In the genomic region with DNA sequence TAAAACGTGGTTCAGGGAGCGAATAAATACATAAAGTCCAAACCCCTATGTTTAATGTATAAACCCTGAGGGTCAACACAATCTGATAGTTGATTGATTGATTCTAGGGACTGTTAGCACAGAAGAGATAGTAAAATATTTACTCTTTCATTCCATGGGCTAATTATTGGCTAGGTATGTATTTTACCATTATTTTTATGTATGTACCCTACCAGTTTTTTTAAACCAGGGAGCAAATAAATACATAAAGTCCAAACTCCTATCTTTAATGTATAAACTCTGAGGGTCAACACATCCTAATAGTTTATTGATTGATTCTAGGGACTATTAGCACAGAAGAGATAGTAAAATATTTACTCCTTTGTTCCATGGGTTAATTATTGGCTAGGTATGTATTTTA, we compare ENCODE assay signal across 1 cellular context.
TF ChIP-seq lines count a peak whose summit lies in the region.

No MANE protein-coding gene starts in this region.

TF ChIP-seq in HepG2, 621 proteins besides CTCF, POLR2A, EP300 and RAD21 (continued from another document and continues in another):
- TF ChIP-seq, protein P1, sequence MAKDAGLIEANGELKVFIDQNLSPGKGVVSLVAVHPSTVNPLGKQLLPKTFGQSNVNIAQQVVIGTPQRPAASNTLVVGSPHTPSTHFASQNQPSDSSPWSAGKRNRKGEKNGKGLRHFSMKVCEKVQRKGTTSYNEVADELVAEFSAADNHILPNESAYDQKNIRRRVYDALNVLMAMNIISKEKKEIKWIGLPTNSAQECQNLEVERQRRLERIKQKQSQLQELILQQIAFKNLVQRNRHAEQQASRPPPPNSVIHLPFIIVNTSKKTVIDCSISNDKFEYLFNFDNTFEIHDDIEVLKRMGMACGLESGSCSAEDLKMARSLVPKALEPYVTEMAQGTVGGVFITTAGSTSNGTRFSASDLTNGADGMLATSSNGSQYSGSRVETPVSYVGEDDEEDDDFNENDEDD (CRISPR knock-in tag; IDR thresholded peaks at IDR 0.05; ENCODE audit: borderline replicate concordance) = no peak
- TF ChIP-seq ZBTB20 (CRISPR knock-in tag; IDR thresholded peaks at IDR 0.05; ENCODE audit: borderline replicate concordance, low read depth) (peak; percentile 59; the same call in 1 of the 2 replicates), TBP (CRISPR knock-in tag; IDR thresholded peaks at IDR 0.05) (no peak), NR2F1 (CRISPR knock-in tag; IDR thresholded peaks at IDR 0.05) (peak in 1 of 2 experiments; percentile 66; a peak in 2 of 4 replicates), PLRG1 (conservative IDR thresholded peaks at IDR 0.05) (no peak), ZNF274 (CRISPR knock-in tag; IDR thresholded peaks at IDR 0.05) (no peak), ZNF10 (CRISPR knock-in tag; IDR thresholded peaks at IDR 0.05; ENCODE audit: borderline replicate concordance, low read depth) (no peak), ZNF660 (CRISPR knock-in tag; IDR thresholded peaks at IDR 0.05; ENCODE audit: borderline replicate concordance, low read depth) (no peak), ZNF670 (CRISPR knock-in tag; IDR thresholded peaks at IDR 0.05; ENCODE audit: borderline replicate concordance) (0 out of 2 replicates have a peak, but pooled peaks have one; percentile 47), SRSF4 (IDR thresholded peaks at IDR 0.05; ENCODE audit: low read depth, low read length, poor library complexity, severe bottlenecking) (no peak), ZSCAN29 (CRISPR knock-in tag; conservative IDR thresholded peaks at IDR 0.05) (no peak), ZNF546 (CRISPR knock-in tag; conservative IDR thresholded peaks at IDR 0.05) (no peak), NAIF1 (CRISPR knock-in tag; IDR thresholded peaks at IDR 0.05; ENCODE audit: borderline replicate concordance) (no peak), ZNF263 (CRISPR knock-in tag; IDR thresholded peaks at IDR 0.05) (no peak), HNRNPLL (IDR thresholded peaks at IDR 0.05; ENCODE audit: low read depth, low read length, poor library complexity, severe bottlenecking) (no peak), KLF16 (CRISPR knock-in tag; IDR thresholded peaks at IDR 0.05) (0 out of 4 replicates have a peak, but pooled peaks of 1 of the 2 experiments have one; percentile 30), ZKSCAN1 (IDR thresholded peaks at IDR 0.05; ENCODE audit: low read length) (no peak), ZFP41 (CRISPR knock-in tag; IDR thresholded peaks at IDR 0.05; ENCODE audit: borderline replicate concordance) (no peak), SPEN (CRISPR knock-in tag; IDR thresholded peaks at IDR 0.05; ENCODE audit: low read depth) (no peak)
- TF ChIP-seq, protein P2, sequence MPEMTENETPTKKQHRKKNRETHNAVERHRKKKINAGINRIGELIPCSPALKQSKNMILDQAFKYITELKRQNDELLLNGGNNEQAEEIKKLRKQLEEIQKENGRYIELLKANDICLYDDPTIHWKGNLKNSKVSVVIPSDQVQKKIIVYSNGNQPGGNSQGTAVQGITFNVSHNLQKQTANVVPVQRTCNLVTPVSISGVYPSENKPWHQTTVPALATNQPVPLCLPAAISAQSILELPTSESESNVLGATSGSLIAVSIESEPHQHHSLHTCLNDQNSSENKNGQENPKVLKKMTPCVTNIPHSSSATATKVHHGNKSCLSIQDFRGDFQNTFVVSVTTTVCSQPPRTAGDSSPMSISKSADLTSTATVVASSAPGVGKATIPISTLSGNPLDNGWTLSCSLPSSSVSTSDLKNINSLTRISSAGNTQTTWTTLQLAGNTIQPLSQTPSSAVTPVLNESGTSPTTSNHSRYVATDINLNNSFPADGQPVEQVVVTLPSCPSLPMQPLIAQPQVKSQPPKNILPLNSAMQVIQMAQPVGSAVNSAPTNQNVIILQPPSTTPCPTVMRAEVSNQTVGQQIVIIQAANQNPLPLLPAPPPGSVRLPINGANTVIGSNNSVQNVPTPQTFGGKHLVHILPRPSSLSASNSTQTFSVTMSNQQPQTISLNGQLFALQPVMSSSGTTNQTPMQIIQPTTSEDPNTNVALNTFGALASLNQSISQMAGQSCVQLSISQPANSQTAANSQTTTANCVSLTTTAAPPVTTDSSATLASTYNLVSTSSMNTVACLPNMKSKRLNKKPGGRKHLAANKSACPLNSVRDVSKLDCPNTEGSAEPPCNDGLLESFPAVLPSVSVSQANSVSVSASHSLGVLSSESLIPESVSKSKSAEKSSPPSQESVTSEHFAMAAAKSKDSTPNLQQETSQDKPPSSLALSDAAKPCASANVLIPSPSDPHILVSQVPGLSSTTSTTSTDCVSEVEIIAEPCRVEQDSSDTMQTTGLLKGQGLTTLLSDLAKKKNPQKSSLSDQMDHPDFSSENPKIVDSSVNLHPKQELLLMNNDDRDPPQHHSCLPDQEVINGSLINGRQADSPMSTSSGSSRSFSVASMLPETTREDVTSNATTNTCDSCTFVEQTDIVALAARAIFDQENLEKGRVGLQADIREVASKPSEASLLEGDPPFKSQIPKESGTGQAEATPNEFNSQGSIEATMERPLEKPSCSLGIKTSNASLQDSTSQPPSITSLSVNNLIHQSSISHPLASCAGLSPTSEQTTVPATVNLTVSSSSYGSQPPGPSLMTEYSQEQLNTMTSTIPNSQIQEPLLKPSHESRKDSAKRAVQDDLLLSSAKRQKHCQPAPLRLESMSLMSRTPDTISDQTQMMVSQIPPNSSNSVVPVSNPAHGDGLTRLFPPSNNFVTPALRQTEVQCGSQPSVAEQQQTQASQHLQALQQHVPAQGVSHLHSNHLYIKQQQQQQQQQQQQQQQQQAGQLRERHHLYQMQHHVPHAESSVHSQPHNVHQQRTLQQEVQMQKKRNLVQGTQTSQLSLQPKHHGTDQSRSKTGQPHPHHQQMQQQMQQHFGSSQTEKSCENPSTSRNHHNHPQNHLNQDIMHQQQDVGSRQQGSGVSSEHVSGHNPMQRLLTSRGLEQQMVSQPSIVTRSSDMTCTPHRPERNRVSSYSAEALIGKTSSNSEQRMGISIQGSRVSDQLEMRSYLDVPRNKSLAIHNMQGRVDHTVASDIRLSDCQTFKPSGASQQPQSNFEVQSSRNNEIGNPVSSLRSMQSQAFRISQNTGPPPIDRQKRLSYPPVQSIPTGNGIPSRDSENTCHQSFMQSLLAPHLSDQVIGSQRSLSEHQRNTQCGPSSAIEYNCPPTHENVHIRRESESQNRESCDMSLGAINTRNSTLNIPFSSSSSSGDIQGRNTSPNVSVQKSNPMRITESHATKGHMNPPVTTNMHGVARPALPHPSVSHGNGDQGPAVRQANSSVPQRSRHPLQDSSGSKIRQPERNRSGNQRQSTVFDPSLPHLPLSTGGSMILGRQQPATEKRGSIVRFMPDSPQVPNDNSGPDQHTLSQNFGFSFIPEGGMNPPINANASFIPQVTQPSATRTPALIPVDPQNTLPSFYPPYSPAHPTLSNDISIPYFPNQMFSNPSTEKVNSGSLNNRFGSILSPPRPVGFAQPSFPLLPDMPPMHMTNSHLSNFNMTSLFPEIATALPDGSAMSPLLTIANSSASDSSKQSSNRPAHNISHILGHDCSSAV (CRISPR knock-in tag; IDR thresholded peaks at IDR 0.05; ENCODE audit: borderline replicate concordance) = no peak
- TF ChIP-seq, protein P3, sequence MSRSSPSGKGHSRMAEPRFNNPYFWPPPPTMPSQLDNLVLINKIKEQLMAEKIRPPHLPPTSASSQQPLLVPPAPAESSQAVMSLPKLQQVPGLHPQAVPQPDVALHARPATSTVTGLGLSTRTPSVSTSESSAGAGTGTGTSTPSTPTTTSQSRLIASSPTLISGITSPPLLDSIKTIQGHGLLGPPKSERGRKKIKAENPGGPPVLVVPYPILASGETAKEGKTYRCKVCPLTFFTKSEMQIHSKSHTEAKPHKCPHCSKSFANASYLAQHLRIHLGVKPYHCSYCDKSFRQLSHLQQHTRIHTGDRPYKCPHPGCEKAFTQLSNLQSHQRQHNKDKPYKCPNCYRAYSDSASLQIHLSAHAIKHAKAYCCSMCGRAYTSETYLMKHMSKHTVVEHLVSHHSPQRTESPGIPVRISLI (CRISPR knock-in tag; IDR thresholded peaks at IDR 0.05; ENCODE audit: borderline replicate concordance) = peak; percentile 91
- TF ChIP-seq, protein P4, sequence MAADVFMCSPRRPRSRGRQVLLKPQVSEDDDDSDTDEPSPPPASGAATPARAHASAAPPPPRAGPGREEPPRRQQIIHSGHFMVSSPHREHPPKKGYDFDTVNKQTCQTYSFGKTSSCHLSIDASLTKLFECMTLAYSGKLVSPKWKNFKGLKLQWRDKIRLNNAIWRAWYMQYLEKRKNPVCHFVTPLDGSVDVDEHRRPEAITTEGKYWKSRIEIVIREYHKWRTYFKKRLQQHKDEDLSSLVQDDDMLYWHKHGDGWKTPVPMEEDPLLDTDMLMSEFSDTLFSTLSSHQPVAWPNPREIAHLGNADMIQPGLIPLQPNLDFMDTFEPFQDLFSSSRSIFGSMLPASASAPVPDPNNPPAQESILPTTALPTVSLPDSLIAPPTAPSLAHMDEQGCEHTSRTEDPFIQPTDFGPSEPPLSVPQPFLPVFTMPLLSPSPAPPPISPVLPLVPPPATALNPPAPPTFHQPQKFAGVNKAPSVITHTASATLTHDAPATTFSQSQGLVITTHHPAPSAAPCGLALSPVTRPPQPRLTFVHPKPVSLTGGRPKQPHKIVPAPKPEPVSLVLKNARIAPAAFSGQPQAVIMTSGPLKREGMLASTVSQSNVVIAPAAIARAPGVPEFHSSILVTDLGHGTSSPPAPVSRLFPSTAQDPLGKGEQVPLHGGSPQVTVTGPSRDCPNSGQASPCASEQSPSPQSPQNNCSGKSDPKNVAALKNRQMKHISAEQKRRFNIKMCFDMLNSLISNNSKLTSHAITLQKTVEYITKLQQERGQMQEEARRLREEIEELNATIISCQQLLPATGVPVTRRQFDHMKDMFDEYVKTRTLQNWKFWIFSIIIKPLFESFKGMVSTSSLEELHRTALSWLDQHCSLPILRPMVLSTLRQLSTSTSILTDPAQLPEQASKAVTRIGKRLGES (CRISPR knock-in tag; IDR thresholded peaks at IDR 0.05; ENCODE audit: borderline replicate concordance) = no peak
- TF ChIP-seq, protein P5, sequence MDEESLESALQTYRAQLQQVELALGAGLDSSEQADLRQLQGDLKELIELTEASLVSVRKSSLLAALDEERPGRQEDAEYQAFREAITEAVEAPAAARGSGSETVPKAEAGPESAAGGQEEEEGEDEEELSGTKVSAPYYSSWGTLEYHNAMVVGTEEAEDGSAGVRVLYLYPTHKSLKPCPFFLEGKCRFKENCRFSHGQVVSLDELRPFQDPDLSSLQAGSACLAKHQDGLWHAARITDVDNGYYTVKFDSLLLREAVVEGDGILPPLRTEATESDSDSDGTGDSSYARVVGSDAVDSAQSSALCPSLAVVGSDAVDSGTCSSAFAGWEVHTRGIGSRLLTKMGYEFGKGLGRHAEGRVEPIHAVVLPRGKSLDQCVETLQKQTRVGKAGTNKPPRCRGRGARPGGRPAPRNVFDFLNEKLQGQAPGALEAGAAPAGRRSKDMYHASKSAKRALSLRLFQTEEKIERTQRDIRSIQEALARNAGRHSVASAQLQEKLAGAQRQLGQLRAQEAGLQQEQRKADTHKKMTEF (CRISPR knock-in tag; IDR thresholded peaks at IDR 0.05) = peak; percentile 59; the same call in 1 of the 2 replicates
- TF ChIP-seq, protein P6, sequence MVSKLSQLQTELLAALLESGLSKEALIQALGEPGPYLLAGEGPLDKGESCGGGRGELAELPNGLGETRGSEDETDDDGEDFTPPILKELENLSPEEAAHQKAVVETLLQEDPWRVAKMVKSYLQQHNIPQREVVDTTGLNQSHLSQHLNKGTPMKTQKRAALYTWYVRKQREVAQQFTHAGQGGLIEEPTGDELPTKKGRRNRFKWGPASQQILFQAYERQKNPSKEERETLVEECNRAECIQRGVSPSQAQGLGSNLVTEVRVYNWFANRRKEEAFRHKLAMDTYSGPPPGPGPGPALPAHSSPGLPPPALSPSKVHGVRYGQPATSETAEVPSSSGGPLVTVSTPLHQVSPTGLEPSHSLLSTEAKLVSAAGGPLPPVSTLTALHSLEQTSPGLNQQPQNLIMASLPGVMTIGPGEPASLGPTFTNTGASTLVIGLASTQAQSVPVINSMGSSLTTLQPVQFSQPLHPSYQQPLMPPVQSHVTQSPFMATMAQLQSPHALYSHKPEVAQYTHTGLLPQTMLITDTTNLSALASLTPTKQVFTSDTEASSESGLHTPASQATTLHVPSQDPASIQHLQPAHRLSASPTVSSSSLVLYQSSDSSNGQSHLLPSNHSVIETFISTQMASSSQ (IDR thresholded peaks at IDR 0.05; ENCODE audit: low read depth) = peak; percentile 99
- TF ChIP-seq, protein P6 (CRISPR knock-in tag; IDR thresholded peaks at IDR 0.05; ENCODE audit: borderline replicate concordance) = peak; percentile 97
- TF ChIP-seq, protein P7, sequence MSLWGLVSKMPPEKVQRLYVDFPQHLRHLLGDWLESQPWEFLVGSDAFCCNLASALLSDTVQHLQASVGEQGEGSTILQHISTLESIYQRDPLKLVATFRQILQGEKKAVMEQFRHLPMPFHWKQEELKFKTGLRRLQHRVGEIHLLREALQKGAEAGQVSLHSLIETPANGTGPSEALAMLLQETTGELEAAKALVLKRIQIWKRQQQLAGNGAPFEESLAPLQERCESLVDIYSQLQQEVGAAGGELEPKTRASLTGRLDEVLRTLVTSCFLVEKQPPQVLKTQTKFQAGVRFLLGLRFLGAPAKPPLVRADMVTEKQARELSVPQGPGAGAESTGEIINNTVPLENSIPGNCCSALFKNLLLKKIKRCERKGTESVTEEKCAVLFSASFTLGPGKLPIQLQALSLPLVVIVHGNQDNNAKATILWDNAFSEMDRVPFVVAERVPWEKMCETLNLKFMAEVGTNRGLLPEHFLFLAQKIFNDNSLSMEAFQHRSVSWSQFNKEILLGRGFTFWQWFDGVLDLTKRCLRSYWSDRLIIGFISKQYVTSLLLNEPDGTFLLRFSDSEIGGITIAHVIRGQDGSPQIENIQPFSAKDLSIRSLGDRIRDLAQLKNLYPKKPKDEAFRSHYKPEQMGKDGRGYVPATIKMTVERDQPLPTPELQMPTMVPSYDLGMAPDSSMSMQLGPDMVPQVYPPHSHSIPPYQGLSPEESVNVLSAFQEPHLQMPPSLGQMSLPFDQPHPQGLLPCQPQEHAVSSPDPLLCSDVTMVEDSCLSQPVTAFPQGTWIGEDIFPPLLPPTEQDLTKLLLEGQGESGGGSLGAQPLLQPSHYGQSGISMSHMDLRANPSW (CRISPR knock-in tag; IDR thresholded peaks at IDR 0.05; ENCODE audit: borderline replicate concordance) = no peak
